8 cellular contexts compared by ENCODE assay signal in the genomic region with DNA sequence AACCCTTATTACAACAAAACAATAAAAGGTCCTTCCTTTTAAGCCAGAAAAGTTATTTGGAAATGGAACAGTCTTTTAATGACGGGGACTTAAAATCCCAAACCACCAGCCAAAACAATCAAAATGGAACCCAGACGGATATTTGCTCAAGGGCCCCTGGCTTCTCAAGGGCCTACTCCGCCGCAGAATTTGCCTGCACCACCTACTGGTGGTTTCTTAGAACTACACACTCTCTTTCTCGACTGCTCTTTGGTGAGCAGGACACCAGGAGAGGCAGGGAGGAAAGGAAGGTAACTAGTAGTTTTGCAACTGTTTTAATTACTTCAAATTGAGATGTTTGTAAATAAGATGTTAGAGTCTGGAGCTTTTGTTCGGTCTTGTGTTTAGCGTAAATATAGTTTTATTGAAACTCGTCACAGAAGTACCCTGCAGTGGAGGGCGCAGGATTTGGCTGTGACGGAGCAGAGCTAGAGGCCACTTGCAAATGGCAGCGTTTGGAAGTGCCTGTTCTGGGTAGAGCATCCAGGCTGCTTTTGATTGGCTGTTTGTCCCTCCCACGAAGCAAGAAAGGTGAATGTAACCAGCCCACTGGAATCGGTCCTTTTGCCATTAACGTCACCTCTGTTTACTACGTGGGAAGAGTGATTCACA.
DNase-seq lines count a peak whose midpoint lies in the region; ATAC-seq and TF ChIP-seq lines count a peak whose summit lies in the region.

No MANE protein-coding gene starts in this region.

- no peak overlapping the region for H3K27ac Mint-ChIP-seq in nephron progenitor cell

- H3K4me3 Mint-ChIP-seq in nephron progenitor cell, result no peak overlapping the region

- peaks cover 69% of the 10 kb centered on the region for H3K4me1 Mint-ChIP-seq in nephron progenitor cell

- no peak overlapping the region for H3K4me3 ChIP-seq in dorsolateral prefrontal cortex

- no peak overlapping the region for H3K27ac ChIP-seq in dorsolateral prefrontal cortex

- no peaks in the 10 kb centered on the region for H3K27me3 Mint-ChIP-seq in nephron progenitor cell (ENCODE audit: low read depth, poor library complexity)

- no peaks in the 10 kb centered on the region for H3K36me3 Mint-ChIP-seq in nephron progenitor cell (ENCODE audit: low read depth)

- TF ChIP-seq CTCF in dorsolateral prefrontal cortex (IDR thresholded peaks at IDR 0.05 in 54 of 56, conservative IDR thresholded peaks at IDR 0.05 in 2 of 56; ENCODE audit: low read depth in 1 of 56, partially characterized antibody in 56 of 56), result peak; percentile 33 to 80 (median 70)
- peak; percentile 82 for TF ChIP-seq CTCF in nephron progenitor cell (IDR thresholded peaks at IDR 0.05)

- no peaks in the 10 kb centered on the region for H3K27me3 ChIP-seq in dorsolateral prefrontal cortex

- DNase-seq in NCI-H1417 (lab: John Stamatoyannopoulos, UW) (peak in 2 of 3 experiments; percentile 37 to 71), NCI-H1417 treated with DMSO at 0.1 percent for 48 hours (lab: John Stamatoyannopoulos, UW) (no peak), RPMI8226 (peak; percentile 60), dorsolateral prefrontal cortex (no peak), nephron progenitor cell (peak; percentile 47), AG08395 (ENCODE audit: low spot score) (no peak), DMS79 treated with DMSO at 0.1 percent for 48 hours (lab: John Stamatoyannopoulos, UW) (no peak)

- intact Hi-C loops in dorsolateral prefrontal cortex (cut with DNase I), result loop anchor here in 1 of 2 donors (10.0 kb wide), 1 partner anchor 293 kb away; no protein-coding TSS in a partner anchor

- H3K9me3 Mint-ChIP-seq in nephron progenitor cell, result no peaks in the 10 kb centered on the region

- ATAC-seq in HG02798 (IDR thresholded peaks at IDR 0.05; ENCODE audit: poor library complexity, unreplicated experiment), result peak; percentile 61

Comparison
In these comparisons a context has a peak if more than half of its experiments do, and no peak if none do; other contexts are left out.
1. DNase-seq: peak in NCI-H1417 (2 of 3), RPMI8226 (single experiment) and nephron progenitor cell (single experiment); none in NCI-H1417 treated with DMSO at 0.1 percent for 48 hours (single experiment), dorsolateral prefrontal cortex (0 of 10), AG08395 (single experiment) and DMS79 treated with DMSO at 0.1 percent for 48 hours (single experiment).